ENCODE assay signal across 24 cellular contexts in the genomic region with DNA sequence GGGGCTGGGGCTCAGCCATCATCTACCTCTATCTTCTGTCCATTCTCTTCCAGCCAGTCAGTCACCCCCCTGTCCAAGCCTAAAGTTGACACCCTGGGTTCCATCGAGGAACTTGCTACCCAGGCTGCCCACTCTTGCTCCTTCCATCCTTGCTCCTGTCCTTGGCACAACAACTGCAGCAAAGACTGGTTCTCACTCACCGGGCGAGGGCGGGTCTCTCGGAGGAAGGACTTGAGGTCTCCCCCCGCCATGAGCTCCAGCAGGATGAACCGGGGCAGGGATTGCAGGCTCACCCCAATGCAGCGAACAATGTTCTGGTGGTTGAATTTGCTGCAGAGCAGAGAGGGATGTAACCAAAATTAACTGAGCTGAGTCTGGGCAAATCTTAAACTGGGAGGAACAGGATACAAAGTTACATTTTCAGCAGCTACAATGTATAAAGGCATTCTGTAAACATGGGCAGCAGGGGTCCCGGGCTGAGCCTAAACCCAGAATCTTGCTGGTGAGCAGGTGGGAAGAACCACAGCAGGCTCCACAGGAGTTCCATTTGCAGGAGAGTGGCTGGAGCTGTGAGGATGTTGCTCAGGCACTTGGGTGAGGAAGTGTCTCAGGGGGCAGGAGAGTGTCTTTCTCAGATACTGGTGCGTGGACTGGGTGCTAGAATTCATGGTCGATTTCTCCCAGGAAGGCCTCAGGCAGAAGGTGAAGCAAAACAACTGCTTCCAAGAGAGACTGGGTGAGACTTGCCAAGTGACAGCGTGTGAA.
"Had no signal": no experiment of that assay in that cellular context is flagged by ENCODE, and none has a peak within 500 bp of the region (broad histone marks: within the 10 kb centered on the region; RNA-seq: fewer than 3 reads in every experiment).

No MANE protein-coding gene starts in this region.

- H3K4me3 ChIP-seq: adrenal gland, body of pancreas, left ventricle myocardium inferior, lung, ovary, prostate gland, SK-N-MC, smooth muscle cell, suprapubic skin, transverse colon had no signal

- H3K36me3 Mint-ChIP-seq: activated naive CD8-positive, alpha-beta T cell treated with anti-CD3 and anti-CD28 coated beads for 36 hours; stimulated activated naive B cell treated with anti-CD40 and anti-IgM and Interleukin-4, amounts not matched to agents 10 μg/mL and 1 μg/mL and 100 μg/mL, for 72 hours had no signal

- H3K9me3 Mint-ChIP-seq: activated CD4-positive, alpha-beta T cell treated with anti-CD3 and anti-CD28 coated beads, Interleukin-2, amount 10 ng/mL, durations not matched to agents 7 days and 5 days; activated naive CD4-positive, alpha-beta T cell treated with anti-CD3 and anti-CD28 coated beads for 36 hours; activated naive CD8-positive, alpha-beta T cell treated with anti-CD3 and anti-CD28 coated beads for 36 hours; activated T-helper 1 cell treated with anti-CD3 and anti-CD28 coated beads, Interleukin-12 subunit alpha, Interleukin-12 subunit beta, Interleukin-2, Interleukin-4 antibody, amounts not matched to agents 30 ng/mL and 10 ng/mL and 1 ng/mL, durations not matched to agents 14 hours and 24 hours and 36 hours; nephron; stimulated activated naive B cell treated with anti-CD40 and anti-IgM and Interleukin-4, amounts not matched to agents 10 μg/mL and 1 μg/mL and 100 μg/mL, for 72 hours had no signal

- H3K27ac ChIP-seq: adrenal gland, body of pancreas, left ventricle myocardium inferior, ovary, prostate gland, SK-N-MC, suprapubic skin, transverse colon had no signal

- H3K27ac Mint-ChIP-seq: activated CD4-positive, alpha-beta T cell treated with anti-CD3 and anti-CD28 coated beads, Interleukin-2, amount 10 ng/mL, durations not matched to agents 7 days and 5 days; activated naive CD4-positive, alpha-beta T cell treated with anti-CD3 and anti-CD28 coated beads for 36 hours; activated naive CD8-positive, alpha-beta T cell treated with anti-CD3 and anti-CD28 coated beads for 36 hours; activated T-helper 1 cell treated with anti-CD3 and anti-CD28 coated beads, Interleukin-12 subunit alpha, Interleukin-12 subunit beta, Interleukin-2, Interleukin-4 antibody, amounts not matched to agents 30 ng/mL and 10 ng/mL and 1 ng/mL, durations not matched to agents 14 hours and 24 hours and 36 hours; nephron; stimulated activated naive B cell treated with anti-CD40 and anti-IgM and Interleukin-4, amounts not matched to agents 10 μg/mL and 1 μg/mL and 100 μg/mL, for 72 hours had no signal

- H3K9me3 ChIP-seq: adrenal gland, body of pancreas, left ventricle myocardium inferior, ovary, prostate gland, suprapubic skin, transverse colon had no signal

- H3K27me3 Mint-ChIP-seq: activated CD4-positive, alpha-beta T cell treated with anti-CD3 and anti-CD28 coated beads, Interleukin-2, amount 10 ng/mL, durations not matched to agents 7 days and 5 days had no signal

- H3K27me3 ChIP-seq: adrenal gland, body of pancreas, ovary, suprapubic skin, transverse colon had no signal

- H3K4me1 ChIP-seq: adrenal gland, body of pancreas, prostate gland, transverse colon had no signal

- DNase-seq: activated CD4-positive, alpha-beta T cell treated with anti-CD3 and anti-CD28 coated beads, Interleukin-2, amount 10 ng/mL, durations not matched to agents 7 days and 5 days; activated effector memory CD4-positive, alpha-beta T cell treated with anti-CD3 and anti-CD28 coated beads, Interleukin-2, amount 50 U/mL, for 16 hours; activated naive CD4-positive, alpha-beta T cell treated with anti-CD3 and anti-CD28 coated beads for 36 hours; activated naive CD8-positive, alpha-beta T cell treated with anti-CD3 and anti-CD28 coated beads for 36 hours; activated T-cell treated with anti-CD3 and anti-CD28 coated beads, Interleukin-2, amount 50 U/mL, for 1 hour; aorta; body of pancreas; cortex of kidney; foreskin fibroblast; left ventricle myocardium inferior; ovary; retina; stimulated activated CD4-positive, alpha-beta T cell treated with anti-CD3 and anti-CD28 coated beads, Interleukin-15, amount 100 ng/mL, for 24 hours; stimulated activated CD4-positive, alpha-beta T cell treated with anti-CD3 and anti-CD28 coated beads, Interleukin-2, amount 100 ng/mL, for 24 hours; stimulated activated naive B cell treated with anti-CD40 and anti-IgM and Interleukin-4, amounts not matched to agents 10 μg/mL and 1 μg/mL and 100 μg/mL, for 72 hours; transverse colon had no signal

- H3K36me3 ChIP-seq: adrenal gland, left ventricle myocardium inferior, ovary, prostate gland, suprapubic skin, transverse colon had no signal

- H3K4me3 Mint-ChIP-seq: activated CD4-positive, alpha-beta T cell treated with anti-CD3 and anti-CD28 coated beads, Interleukin-2, amount 10 ng/mL, durations not matched to agents 7 days and 5 days; activated naive CD4-positive, alpha-beta T cell treated with anti-CD3 and anti-CD28 coated beads for 36 hours; activated naive CD8-positive, alpha-beta T cell treated with anti-CD3 and anti-CD28 coated beads for 36 hours; activated T-helper 1 cell treated with anti-CD3 and anti-CD28 coated beads, Interleukin-12 subunit alpha, Interleukin-12 subunit beta, Interleukin-2, Interleukin-4 antibody, amounts not matched to agents 30 ng/mL and 10 ng/mL and 1 ng/mL, durations not matched to agents 14 hours and 24 hours and 36 hours; nephron; stimulated activated naive B cell treated with anti-CD40 and anti-IgM and Interleukin-4, amounts not matched to agents 10 μg/mL and 1 μg/mL and 100 μg/mL, for 72 hours had no signal

- H3K4me1 Mint-ChIP-seq: activated CD4-positive, alpha-beta T cell treated with anti-CD3 and anti-CD28 coated beads, Interleukin-2, amount 10 ng/mL, durations not matched to agents 7 days and 5 days; activated naive CD8-positive, alpha-beta T cell treated with anti-CD3 and anti-CD28 coated beads for 36 hours; stimulated activated naive B cell treated with anti-CD40 and anti-IgM and Interleukin-4, amounts not matched to agents 10 μg/mL and 1 μg/mL and 100 μg/mL, for 72 hours had no signal
